In genomic region chr6:19349429-19349828, GRCh38 we compare ENCODE assay signal across 29 cellular contexts.
"Had no signal": no experiment of that assay in that cellular context is flagged by ENCODE, and none has a peak within 500 bp of the region (broad histone marks: within the 10 kb centered on the region; RNA-seq: fewer than 3 reads in every experiment).

No MANE protein-coding gene starts in this region.

- H3K4me1 ChIP-seq: parathyroid adenoma, psoas muscle, right lobe of liver, sigmoid colon, stomach, thyroid gland, tibial nerve, upper lobe of left lung, vagina had no signal

- ATAC-seq: natural killer cell; psoas muscle; right cardiac atrium; right lobe of liver; stimulated activated effector memory CD8-positive, alpha-beta T cell treated with anti-CD3 and anti-CD28 coated beads, Interleukin-12 subunit alpha, Interleukin-12 subunit beta, amount 100 ng/mL, for 72 hours; stimulated activated naive B cell treated with anti-CD40 and anti-IgM and Interleukin-4, amounts not matched to agents 10 μg/mL and 1 μg/mL and 100 μg/mL, for 72 hours had no signal

- H3K9me3 ChIP-seq: right lobe of liver, thyroid gland, vagina had no signal

- FAIRE-seq: small intestine, urothelium cell line had no signal

- H3K79me2 ChIP-seq: parathyroid adenoma had no signal

- H3K9ac ChIP-seq: parathyroid adenoma had no signal

- DNase-seq: natural killer cell; nephron progenitor cell; nucleus accumbens; posterior cingulate gyrus; psoas muscle; right cardiac atrium; right lobe of liver; sigmoid colon; small intestine; stimulated activated CD4-positive, alpha-beta T cell treated with anti-CD3 and anti-CD28 coated beads, Interleukin-15, amount 100 ng/mL, for 24 hours; stimulated activated CD4-positive, alpha-beta T cell treated with anti-CD3 and anti-CD28 coated beads, Interleukin-2, amount 100 ng/mL, for 24 hours; stimulated activated CD4-positive, alpha-beta T cell treated with anti-CD3 and anti-CD28 coated beads, Interleukin-2, amount 100 ng/mL, for 48 hours; stimulated activated CD4-positive, alpha-beta T cell treated with anti-CD3 and anti-CD28 coated beads, Interleukin-4, amount 100 ng/mL, for 24 hours; stimulated activated naive B cell treated with anti-CD40 and anti-IgM and Interleukin-4, amounts not matched to agents 10 μg/mL and 1 μg/mL and 100 μg/mL, for 72 hours; stimulated activated naive CD4-positive, alpha-beta T cell treated with Interleukin-2 at 50 U/mL for 16 hours; stomach; thyroid gland; trophoblast cell; upper lobe of left lung had no signal

- H3K27ac ChIP-seq: neutrophil, parathyroid adenoma, psoas muscle, right lobe of liver, sigmoid colon, stomach, thoracic aorta, thyroid gland, tibial nerve, upper lobe of left lung, vagina had no signal

- H3K27ac Mint-ChIP-seq: natural killer cell; nephron progenitor cell; progenitor cell of endocrine pancreas; stimulated activated effector memory CD8-positive, alpha-beta T cell treated with anti-CD3 and anti-CD28 coated beads, Interleukin-12 subunit alpha, Interleukin-12 subunit beta, amount 100 ng/mL, for 72 hours; stimulated activated naive B cell treated with anti-CD40 and anti-IgM and Interleukin-4, amounts not matched to agents 10 μg/mL and 1 μg/mL and 100 μg/mL, for 72 hours; stimulated activated naive CD8-positive, alpha-beta T cell treated with anti-CD3 and anti-CD28 coated beads, Interleukin-15, Interleukin-2, amounts not matched to agents 100 ng/mL and 50 ng/mL, for 24 hours had no signal

- H3K4me3 ChIP-seq: psoas muscle, right lobe of liver, sigmoid colon, stomach, thoracic aorta, thyroid gland, tibial nerve, upper lobe of left lung, vagina had no signal

- H3K36me3 Mint-ChIP-seq: natural killer cell; stimulated activated effector memory CD8-positive, alpha-beta T cell treated with anti-CD3 and anti-CD28 coated beads, Interleukin-12 subunit alpha, Interleukin-12 subunit beta, amount 100 ng/mL, for 72 hours; stimulated activated naive B cell treated with anti-CD40 and anti-IgM and Interleukin-4, amounts not matched to agents 10 μg/mL and 1 μg/mL and 100 μg/mL, for 72 hours had no signal

- H2AFZ ChIP-seq: parathyroid adenoma had no signal

- H3K27me3 ChIP-seq: neutrophil, right lobe of liver, sigmoid colon, stomach, thyroid gland, tibial nerve, upper lobe of left lung, vagina had no signal

- H3K36me3 ChIP-seq: neutrophil, right lobe of liver, sigmoid colon, stomach, thoracic aorta, thyroid gland, tibial nerve, upper lobe of left lung, vagina had no signal

- H3K27me3 Mint-ChIP-seq: progenitor cell of endocrine pancreas; stimulated activated naive B cell treated with anti-CD40 and anti-IgM and Interleukin-4, amounts not matched to agents 10 μg/mL and 1 μg/mL and 100 μg/mL, for 72 hours; stimulated activated naive CD8-positive, alpha-beta T cell treated with anti-CD3 and anti-CD28 coated beads, Interleukin-15, Interleukin-2, amounts not matched to agents 100 ng/mL and 50 ng/mL, for 24 hours had no signal

- H3K4me3 Mint-ChIP-seq: natural killer cell; nephron progenitor cell; neural crest cell; stimulated activated effector memory CD8-positive, alpha-beta T cell treated with anti-CD3 and anti-CD28 coated beads, Interleukin-12 subunit alpha, Interleukin-12 subunit beta, amount 100 ng/mL, for 72 hours; stimulated activated naive B cell treated with anti-CD40 and anti-IgM and Interleukin-4, amounts not matched to agents 10 μg/mL and 1 μg/mL and 100 μg/mL, for 72 hours; stimulated activated naive CD8-positive, alpha-beta T cell treated with anti-CD3 and anti-CD28 coated beads, Interleukin-15, Interleukin-2, amounts not matched to agents 100 ng/mL and 50 ng/mL, for 24 hours had no signal

- H3K4me1 Mint-ChIP-seq: natural killer cell; nephron progenitor cell; neural crest cell; stimulated activated effector memory CD8-positive, alpha-beta T cell treated with anti-CD3 and anti-CD28 coated beads, Interleukin-12 subunit alpha, Interleukin-12 subunit beta, amount 100 ng/mL, for 72 hours; stimulated activated naive B cell treated with anti-CD40 and anti-IgM and Interleukin-4, amounts not matched to agents 10 μg/mL and 1 μg/mL and 100 μg/mL, for 72 hours had no signal
